Comparison of ENCODE assay signal across 18 cellular contexts in genomic region chr3:174376346-174376745, GRCh38.
DNase-seq lines count a peak whose midpoint lies in the region; ATAC-seq, FAIRE-seq and TF ChIP-seq lines count a peak whose summit lies in the region.
"Had no signal": no experiment of that assay in that cellular context is flagged by ENCODE, and none has a peak within 500 bp of the region (broad histone marks: within the 10 kb centered on the region; RNA-seq: fewer than 3 reads in every experiment).

No MANE protein-coding gene starts in this region.

- H2AK5ac ChIP-seq in IMR-90 (ENCODE audit: low read depth, low read length): no peak overlapping the region

- H3K14ac ChIP-seq in IMR-90 (replicated peaks; ENCODE audit: low read depth, low read length): no peak overlapping the region

- intact Hi-C loops in IMR-90 (cut with micrococcal nuclease): no loop called here

- H3K27me3 ChIP-seq in IMR-90 (ENCODE audit: control insufficient read depth, insufficient read depth, low read length) (no peaks in the 10 kb centered on the region), bronchial epithelial cell (ENCODE audit: control insufficient read depth, insufficient read depth, low read length) (no peaks in the 10 kb centered on the region), foreskin keratinocyte (no peaks in the 10 kb centered on the region), H7 (ENCODE audit: control insufficient read depth, insufficient read depth, low read length) (no peaks in the 10 kb centered on the region)
- H3K27me3 ChIP-seq: Peyer's patch had no signal

- H2BK5ac ChIP-seq in IMR-90 (ENCODE audit: low read depth, low read length, poor library complexity, severe bottlenecking): no peak overlapping the region

- H3K23ac ChIP-seq in IMR-90 (ENCODE audit: low read depth, low read length): no peak overlapping the region

- no peak overlapping the region for H2AK9ac ChIP-seq in IMR-90 (replicated peaks; ENCODE audit: low read depth, low read length, poor library complexity)

- no peak overlapping the region for H4K91ac ChIP-seq in IMR-90 (ENCODE audit: insufficient read depth, low read depth, low read length)

- POLR2A ChIA-PET in IMR-90 (lab: Charles Lee; ENCODE audit: unreplicated experiment): no interaction called here

- H2BK20ac ChIP-seq in IMR-90 (ENCODE audit: low read depth, low read length): no peak overlapping the region

- TF ChIP-seq CTCF in AG10803 (conservative IDR thresholded peaks at IDR 0.05; ENCODE audit: low read length): no peak
- TF ChIP-seq CTCF in IMR-90 (conservative IDR thresholded peaks at IDR 0.05; ENCODE audit: low read depth, low read length): no peak
- no peak for TF ChIP-seq CTCF in bronchial epithelial cell (IDR thresholded peaks at IDR 0.05; ENCODE audit: insufficient read depth, low read length, severe bottlenecking)
- no peak for TF ChIP-seq CTCF in foreskin keratinocyte (conservative IDR thresholded peaks at IDR 0.05)

- H3K56ac ChIP-seq in IMR-90 (ENCODE audit: extremely low read depth, insufficient read depth, low read length): no peak overlapping the region

- no peak overlapping the region for H2BK120ac ChIP-seq in IMR-90 (ENCODE audit: low read depth, low read length)

- BruUV-seq in IMR-90 (replicated peaks; lab: Mats Ljungman, UMichigan): no TSS peak

- no peaks in the 10 kb centered on the region for H3K79me1 ChIP-seq in IMR-90 (ENCODE audit: low read depth in 1 of 2, low read length in 2 of 2)

- H3K4me1 ChIP-seq in IMR-90 (ENCODE audit: control insufficient read depth, insufficient read depth, low read length) (peaks cover 2% of the 10 kb centered on the region; the same call in 1 of the 2 replicates), foreskin keratinocyte (no peaks in the 10 kb centered on the region)
- H3K4me1 ChIP-seq: A549, Peyer's patch had no signal

- no peaks in the 10 kb centered on the region for H3K9me1 ChIP-seq in IMR-90 (ENCODE audit: insufficient read depth, low read length)

- TF ChIP-seq POLR2A in IMR-90 (IDR thresholded peaks at IDR 0.05; ENCODE audit: low read depth, low read length): no peak

- DNase-seq in AG10803 (ENCODE audit: low read depth) (peak; percentile 50), IMR-90 (peak; percentile 46), bronchial epithelial cell (ENCODE audit: low read depth) (peak; percentile 51), foreskin keratinocyte (peak in 1 of 2 donors; percentile 13), dermis blood vessel endothelial cell (no peak), H7 (no peak)
- no peak for DNase-seq in stimulated activated naive CD4-positive, alpha-beta T cell treated with Interleukin-2 at 50 U/mL for 16 hours (lab: John Stamatoyannopoulos, UW)
- DNase-seq: CD4-positive, alpha-beta T cell; DMS79 treated with DMSO at 0.1 percent for 48 hours; H9; NCI-H1092 treated with DMSO at 0.1 percent for 48 hours; NCI-H187; NCI-H774; Peyer's patch; SHP77 had no signal

- no peak overlapping the region for H3K18ac ChIP-seq in IMR-90 (ENCODE audit: low read depth, low read length)

- H3K4ac ChIP-seq in IMR-90 (ENCODE audit: low read depth, low read length): no peak overlapping the region

- no peak for TF ChIP-seq RAD21 in IMR-90 (IDR thresholded peaks at IDR 0.05; ENCODE audit: low read length)

- H3K36me3 ChIP-seq in IMR-90 (ENCODE audit: control insufficient read depth, insufficient read depth, low read length) (no peaks in the 10 kb centered on the region), bronchial epithelial cell (ENCODE audit: control insufficient read depth, insufficient read depth, low read length) (no peaks in the 10 kb centered on the region), H7 (replicated peaks; ENCODE audit: control insufficient read depth, insufficient read depth, low read length) (no peaks in the 10 kb centered on the region)
- H3K36me3 ChIP-seq: Peyer's patch had no signal

- no peak overlapping the region for H3K4me3 ChIP-seq in AG10803 (ENCODE audit: low read length)
- H3K4me3 ChIP-seq in IMR-90 (ENCODE audit: insufficient read depth, low read depth, low read length): no peak overlapping the region
- no peak overlapping the region for H3K4me3 ChIP-seq in bronchial epithelial cell (ENCODE audit: low read depth, low read length)
- no peak overlapping the region for H3K4me3 ChIP-seq in H7 (ENCODE audit: insufficient read depth, low read depth, low read length)
- H3K4me3 ChIP-seq: A549, Peyer's patch had no signal

- H3K27ac ChIP-seq in IMR-90 (ENCODE audit: insufficient read depth, low read length) (no peak overlapping the region), foreskin keratinocyte (no peak overlapping the region)
- H3K27ac ChIP-seq: A549, Peyer's patch had no signal

- in situ Hi-C loops in IMR-90 (cut with MboI; ENCODE audit: low sequenced_read_pairs): no loop called here

- no peak overlapping the region for H2AFZ ChIP-seq in IMR-90 (replicated peaks; ENCODE audit: low read length, poor library complexity)

- no peaks in the 10 kb centered on the region for H4K20me1 ChIP-seq in IMR-90 (ENCODE audit: insufficient read depth, low read length)

- no peak for FAIRE-seq in bronchial epithelial cell (lab: Jason Lieb, UNC)
- FAIRE-seq: A549 had no signal

- H3K9me3 ChIP-seq in IMR-90 (ENCODE audit: control insufficient read depth, insufficient read depth, low read length): no peaks in the 10 kb centered on the region
- H3K9me3 ChIP-seq: A549, Peyer's patch had no signal

- H4K5ac ChIP-seq in IMR-90 (ENCODE audit: low read depth, low read length): no peak overlapping the region

- no peak overlapping the region for H3K9ac ChIP-seq in IMR-90 (ENCODE audit: low read depth, low read length)

- CTCF ChIA-PET in IMR-90 (lab: Yijun Ruan, JAX): no interaction called here

- H4K8ac ChIP-seq in IMR-90 (ENCODE audit: low read depth in 2 of 2, low read length in 2 of 2): no peak overlapping the region

- H2BK15ac ChIP-seq in IMR-90 (ENCODE audit: low read depth, low read length): no peak overlapping the region

- no peak overlapping the region for H3K4me2 ChIP-seq in IMR-90 (ENCODE audit: low read depth, low read length)
- H3K4me2 ChIP-seq: A549 had no signal

- ATAC-seq in IMR-90 (ENCODE audit: low read depth) (0 out of 2 replicates have a peak, but pooled peaks have one; percentile 53), foreskin keratinocyte (peak; percentile 24), GM19395 (IDR thresholded peaks at IDR 0.05; ENCODE audit: unreplicated experiment) (no peak)
- ATAC-seq: A549, SK-N-SH treated with all-trans-retinoic acid at 6 μM for 48 hours had no signal

- dilution Hi-C loops in IMR-90 (cut with HindIII; ENCODE audit: low sequenced_read_pairs, unreplicated experiment): no loop called here

TF ChIP-seq in IMR-90, 13 proteins besides CTCF, POLR2A, EP300 and RAD21:
- TF ChIP-seq RFX5 (IDR thresholded peaks at IDR 0.05; ENCODE audit: low read depth, low read length): no peak
- no peak for TF ChIP-seq USF2 (IDR thresholded peaks at IDR 0.05; ENCODE audit: low read depth, low read length)

Comparison
In these comparisons a context has a peak if more than half of its experiments do, and no peak if none do; other contexts are left out.
1. DNase-seq: peak in AG10803 (single experiment), IMR-90 (single experiment) and bronchial epithelial cell (single experiment); none in dermis blood vessel endothelial cell (single experiment), stimulated activated naive CD4-positive, alpha-beta T cell treated with Interleukin-2 at 50 U/mL for 16 hours (single experiment) and H7 (single experiment).